2 cellular contexts compared by ENCODE assay signal in the genomic region with DNA sequence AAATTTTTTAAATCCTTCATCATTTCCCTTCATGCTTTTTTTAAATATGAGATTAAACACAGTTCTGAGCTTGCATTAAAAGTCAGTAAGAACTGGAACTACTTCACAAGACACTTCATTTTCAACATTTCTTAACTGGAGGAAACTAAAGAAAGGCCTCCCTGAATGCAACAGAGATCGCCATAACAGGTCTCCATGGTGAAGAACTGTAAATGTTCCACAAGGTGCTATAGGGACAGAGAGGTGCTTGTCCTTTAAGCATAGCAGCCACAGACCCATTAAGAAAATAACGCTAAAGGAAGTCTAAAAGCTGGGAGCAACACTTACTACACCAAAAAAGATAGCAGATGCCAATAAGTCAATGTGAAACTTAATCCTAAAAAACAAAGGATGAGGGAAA.
TF ChIP-seq lines count a peak whose summit lies in the region.

No MANE protein-coding gene starts in this region.

TF ChIP-seq in SK-N-SH treated with all-trans-retinoic acid at 6 μM for 48 hours, 23 proteins besides CTCF, POLR2A, EP300 and RAD21 (continued from another document):
- TF ChIP-seq PPARA (CRISPR knock-in tag; IDR thresholded peaks at IDR 0.05; ENCODE audit: borderline replicate concordance) = no peak
- TF ChIP-seq, protein P1, sequence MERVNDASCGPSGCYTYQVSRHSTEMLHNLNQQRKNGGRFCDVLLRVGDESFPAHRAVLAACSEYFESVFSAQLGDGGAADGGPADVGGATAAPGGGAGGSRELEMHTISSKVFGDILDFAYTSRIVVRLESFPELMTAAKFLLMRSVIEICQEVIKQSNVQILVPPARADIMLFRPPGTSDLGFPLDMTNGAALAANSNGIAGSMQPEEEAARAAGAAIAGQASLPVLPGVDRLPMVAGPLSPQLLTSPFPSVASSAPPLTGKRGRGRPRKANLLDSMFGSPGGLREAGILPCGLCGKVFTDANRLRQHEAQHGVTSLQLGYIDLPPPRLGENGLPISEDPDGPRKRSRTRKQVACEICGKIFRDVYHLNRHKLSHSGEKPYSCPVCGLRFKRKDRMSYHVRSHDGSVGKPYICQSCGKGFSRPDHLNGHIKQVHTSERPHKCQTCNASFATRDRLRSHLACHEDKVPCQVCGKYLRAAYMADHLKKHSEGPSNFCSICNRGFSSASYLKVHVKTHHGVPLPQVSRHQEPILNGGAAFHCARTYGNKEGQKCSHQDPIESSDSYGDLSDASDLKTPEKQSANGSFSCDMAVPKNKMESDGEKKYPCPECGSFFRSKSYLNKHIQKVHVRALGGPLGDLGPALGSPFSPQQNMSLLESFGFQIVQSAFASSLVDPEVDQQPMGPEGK (CRISPR knock-in tag; IDR thresholded peaks at IDR 0.05; ENCODE audit: borderline replicate concordance) = no peak
TF ChIP-seq in SK-N-SH treated with all-trans-retinoic acid at 6 μM for 48 hours: peak in this region for 0.

TF ChIP-seq in GM23338, 12 proteins besides CTCF, POLR2A, EP300 and RAD21 (continued from another document):
- TF ChIP-seq, protein P2, sequence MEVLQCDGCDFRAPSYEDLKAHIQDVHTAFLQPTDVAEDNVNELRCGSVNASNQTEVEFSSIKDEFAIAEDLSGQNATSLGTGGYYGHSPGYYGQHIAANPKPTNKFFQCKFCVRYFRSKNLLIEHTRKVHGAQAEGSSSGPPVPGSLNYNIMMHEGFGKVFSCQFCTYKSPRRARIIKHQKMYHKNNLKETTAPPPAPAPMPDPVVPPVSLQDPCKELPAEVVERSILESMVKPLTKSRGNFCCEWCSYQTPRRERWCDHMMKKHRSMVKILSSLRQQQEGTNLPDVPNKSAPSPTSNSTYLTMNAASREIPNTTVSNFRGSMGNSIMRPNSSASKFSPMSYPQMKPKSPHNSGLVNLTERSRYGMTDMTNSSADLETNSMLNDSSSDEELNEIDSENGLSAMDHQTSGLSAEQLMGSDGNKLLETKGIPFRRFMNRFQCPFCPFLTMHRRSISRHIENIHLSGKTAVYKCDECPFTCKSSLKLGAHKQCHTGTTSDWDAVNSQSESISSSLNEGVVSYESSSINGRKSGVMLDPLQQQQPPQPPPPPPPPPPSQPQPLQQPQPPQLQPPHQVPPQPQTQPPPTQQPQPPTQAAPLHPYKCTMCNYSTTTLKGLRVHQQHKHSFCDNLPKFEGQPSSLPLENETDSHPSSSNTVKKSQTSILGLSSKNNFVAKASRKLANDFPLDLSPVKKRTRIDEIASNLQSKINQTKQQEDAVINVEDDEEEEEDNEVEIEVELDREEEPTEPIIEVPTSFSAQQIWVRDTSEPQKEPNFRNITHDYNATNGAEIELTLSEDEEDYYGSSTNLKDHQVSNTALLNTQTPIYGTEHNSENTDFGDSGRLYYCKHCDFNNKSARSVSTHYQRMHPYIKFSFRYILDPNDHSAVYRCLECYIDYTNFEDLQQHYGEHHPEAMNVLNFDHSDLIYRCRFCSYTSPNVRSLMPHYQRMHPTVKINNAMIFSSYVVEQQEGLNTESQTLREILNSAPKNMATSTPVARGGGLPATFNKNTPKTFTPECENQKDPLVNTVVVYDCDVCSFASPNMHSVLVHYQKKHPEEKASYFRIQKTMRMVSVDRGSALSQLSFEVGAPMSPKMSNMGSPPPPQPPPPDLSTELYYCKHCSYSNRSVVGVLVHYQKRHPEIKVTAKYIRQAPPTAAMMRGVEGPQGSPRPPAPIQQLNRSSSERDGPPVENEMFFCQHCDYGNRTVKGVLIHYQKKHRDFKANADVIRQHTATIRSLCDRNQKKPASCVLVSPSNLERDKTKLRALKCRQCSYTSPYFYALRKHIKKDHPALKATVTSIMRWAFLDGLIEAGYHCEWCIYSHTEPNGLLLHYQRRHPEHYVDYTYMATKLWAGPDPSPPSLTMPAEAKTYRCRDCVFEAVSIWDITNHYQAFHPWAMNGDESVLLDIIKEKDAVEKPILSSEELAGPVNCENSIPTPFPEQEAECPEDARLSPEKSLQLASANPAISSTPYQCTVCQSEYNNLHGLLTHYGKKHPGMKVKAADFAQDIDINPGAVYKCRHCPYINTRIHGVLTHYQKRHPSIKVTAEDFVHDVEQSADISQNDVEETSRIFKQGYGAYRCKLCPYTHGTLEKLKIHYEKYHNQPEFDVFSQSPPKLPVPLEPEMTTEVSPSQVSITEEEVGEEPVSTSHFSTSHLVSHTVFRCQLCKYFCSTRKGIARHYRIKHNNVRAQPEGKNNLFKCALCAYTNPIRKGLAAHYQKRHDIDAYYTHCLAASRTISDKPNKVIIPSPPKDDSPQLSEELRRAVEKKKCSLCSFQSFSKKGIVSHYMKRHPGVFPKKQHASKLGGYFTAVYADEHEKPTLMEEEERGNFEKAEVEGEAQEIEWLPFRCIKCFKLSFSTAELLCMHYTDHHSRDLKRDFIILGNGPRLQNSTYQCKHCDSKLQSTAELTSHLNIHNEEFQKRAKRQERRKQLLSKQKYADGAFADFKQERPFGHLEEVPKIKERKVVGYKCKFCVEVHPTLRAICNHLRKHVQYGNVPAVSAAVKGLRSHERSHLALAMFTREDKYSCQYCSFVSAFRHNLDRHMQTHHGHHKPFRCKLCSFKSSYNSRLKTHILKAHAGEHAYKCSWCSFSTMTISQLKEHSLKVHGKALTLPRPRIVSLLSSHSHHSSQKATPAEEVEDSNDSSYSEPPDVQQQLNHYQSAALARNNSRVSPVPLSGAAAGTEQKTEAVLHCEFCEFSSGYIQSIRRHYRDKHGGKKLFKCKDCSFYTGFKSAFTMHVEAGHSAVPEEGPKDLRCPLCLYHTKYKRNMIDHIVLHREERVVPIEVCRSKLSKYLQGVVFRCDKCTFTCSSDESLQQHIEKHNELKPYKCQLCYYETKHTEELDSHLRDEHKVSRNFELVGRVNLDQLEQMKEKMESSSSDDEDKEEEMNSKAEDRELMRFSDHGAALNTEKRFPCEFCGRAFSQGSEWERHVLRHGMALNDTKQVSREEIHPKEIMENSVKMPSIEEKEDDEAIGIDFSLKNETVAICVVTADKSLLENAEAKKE (CRISPR knock-in tag; IDR thresholded peaks at IDR 0.05) = no peak
- TF ChIP-seq, protein P3, sequence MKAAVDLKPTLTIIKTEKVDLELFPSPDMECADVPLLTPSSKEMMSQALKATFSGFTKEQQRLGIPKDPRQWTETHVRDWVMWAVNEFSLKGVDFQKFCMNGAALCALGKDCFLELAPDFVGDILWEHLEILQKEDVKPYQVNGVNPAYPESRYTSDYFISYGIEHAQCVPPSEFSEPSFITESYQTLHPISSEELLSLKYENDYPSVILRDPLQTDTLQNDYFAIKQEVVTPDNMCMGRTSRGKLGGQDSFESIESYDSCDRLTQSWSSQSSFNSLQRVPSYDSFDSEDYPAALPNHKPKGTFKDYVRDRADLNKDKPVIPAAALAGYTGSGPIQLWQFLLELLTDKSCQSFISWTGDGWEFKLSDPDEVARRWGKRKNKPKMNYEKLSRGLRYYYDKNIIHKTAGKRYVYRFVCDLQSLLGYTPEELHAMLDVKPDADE (IDR thresholded peaks at IDR 0.05) = no peak
- TF ChIP-seq ZNF114 (CRISPR knock-in tag; IDR thresholded peaks at IDR 0.05) = no peak
- no peak for TF ChIP-seq NANOG (IDR thresholded peaks at IDR 0.05; ENCODE audit: borderline replicate concordance)
- TF ChIP-seq, protein P4, sequence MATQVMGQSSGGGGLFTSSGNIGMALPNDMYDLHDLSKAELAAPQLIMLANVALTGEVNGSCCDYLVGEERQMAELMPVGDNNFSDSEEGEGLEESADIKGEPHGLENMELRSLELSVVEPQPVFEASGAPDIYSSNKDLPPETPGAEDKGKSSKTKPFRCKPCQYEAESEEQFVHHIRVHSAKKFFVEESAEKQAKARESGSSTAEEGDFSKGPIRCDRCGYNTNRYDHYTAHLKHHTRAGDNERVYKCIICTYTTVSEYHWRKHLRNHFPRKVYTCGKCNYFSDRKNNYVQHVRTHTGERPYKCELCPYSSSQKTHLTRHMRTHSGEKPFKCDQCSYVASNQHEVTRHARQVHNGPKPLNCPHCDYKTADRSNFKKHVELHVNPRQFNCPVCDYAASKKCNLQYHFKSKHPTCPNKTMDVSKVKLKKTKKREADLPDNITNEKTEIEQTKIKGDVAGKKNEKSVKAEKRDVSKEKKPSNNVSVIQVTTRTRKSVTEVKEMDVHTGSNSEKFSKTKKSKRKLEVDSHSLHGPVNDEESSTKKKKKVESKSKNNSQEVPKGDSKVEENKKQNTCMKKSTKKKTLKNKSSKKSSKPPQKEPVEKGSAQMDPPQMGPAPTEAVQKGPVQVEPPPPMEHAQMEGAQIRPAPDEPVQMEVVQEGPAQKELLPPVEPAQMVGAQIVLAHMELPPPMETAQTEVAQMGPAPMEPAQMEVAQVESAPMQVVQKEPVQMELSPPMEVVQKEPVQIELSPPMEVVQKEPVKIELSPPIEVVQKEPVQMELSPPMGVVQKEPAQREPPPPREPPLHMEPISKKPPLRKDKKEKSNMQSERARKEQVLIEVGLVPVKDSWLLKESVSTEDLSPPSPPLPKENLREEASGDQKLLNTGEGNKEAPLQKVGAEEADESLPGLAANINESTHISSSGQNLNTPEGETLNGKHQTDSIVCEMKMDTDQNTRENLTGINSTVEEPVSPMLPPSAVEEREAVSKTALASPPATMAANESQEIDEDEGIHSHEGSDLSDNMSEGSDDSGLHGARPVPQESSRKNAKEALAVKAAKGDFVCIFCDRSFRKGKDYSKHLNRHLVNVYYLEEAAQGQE (IDR thresholded peaks at IDR 0.05; ENCODE audit: unreplicated experiment) = no peak
